In genomic region chr1:12734651-12735050, GRCh38 we compare ENCODE assay signal across 38 cellular contexts. TPM values are rescaled to one million over a fixed set of nuclear protein-coding genes. Genes with fewer than 3 reads are reported as not detected.
"Had no signal": no experiment of that assay in that cellular context is flagged by ENCODE, and none has a peak within 500 bp of the region (broad histone marks: within the 10 kb centered on the region; RNA-seq: fewer than 3 reads in every experiment).

No MANE protein-coding gene starts in this region.

- H3K27ac ChIP-seq: KMS-11 had no signal

- H3K4me3 ChIP-seq: MG63 had no signal

- H3K36me3 ChIP-seq: MG63 had no signal

- H3K9ac ChIP-seq: KMS-11 had no signal

- DNase-seq: Karpas-422, Kasumi-1, MG63, MM.1S, MV-4-11, NCI-H1048, NCI-H1092, NCI-H1092 treated with DMSO at 0.1 percent for 48 hours, NCI-H1105, NCI-H1105 treated with DMSO at 0.1 percent for 48 hours, NCI-H1417, NCI-H1417 treated with DMSO at 0.1 percent for 48 hours, NCI-H1436, NCI-H1436 treated with DMSO at 0.1 percent for 48 hours, NCI-H146, NCI-H1694, NCI-H1694 treated with DMSO at 0.1 percent for 48 hours, NCI-H187, NCI-H187 treated with DMSO at 0.1 percent for 48 hours, NCI-H1930, NCI-H2029, NCI-H2029 treated with DMSO at 0.1 percent for 48 hours, NCI-H2081, NCI-H2081 treated with DMSO at 0.1 percent for 48 hours, NCI-H2107, NCI-H2171, NCI-H2171 treated with DMSO at 0.1 percent for 48 hours, NCI-H2227 treated with DMSO at 0.1 percent for 48 hours, NCI-H226, NCI-H345, NCI-H446, NCI-H446 treated with DMSO at 0.1 percent for 48 hours, NCI-H510A had no signal

- H3K4me2 ChIP-seq: KMS-11 had no signal

RNA-seq across cellular contexts. Expression of gene CFAP107, which starts 11.3 kb away (rescaled TPM):
- total RNA-seq: LHCN-M2, M059J, MCF 10A, NCI-H460 had no signal

RNA-seq across cellular contexts. Expression of gene AADACL3, which starts 18.7 kb away (rescaled TPM):
- total RNA-seq: LHCN-M2, M059J, MCF 10A had no signal

RNA-seq across cellular contexts. Expression of gene PRAMEF12, which starts 38.9 kb away (rescaled TPM):
- total RNA-seq: LHCN-M2, M059J, MCF 10A, NCI-H460 had no signal

RNA-seq across cellular contexts. Expression of gene PRAMEF1, which starts 56.5 kb away (rescaled TPM):
- total RNA-seq: LHCN-M2, M059J, MCF 10A, NCI-H460 had no signal
